Comparison of ENCODE assay signal across 10 cellular contexts in the genomic region with DNA sequence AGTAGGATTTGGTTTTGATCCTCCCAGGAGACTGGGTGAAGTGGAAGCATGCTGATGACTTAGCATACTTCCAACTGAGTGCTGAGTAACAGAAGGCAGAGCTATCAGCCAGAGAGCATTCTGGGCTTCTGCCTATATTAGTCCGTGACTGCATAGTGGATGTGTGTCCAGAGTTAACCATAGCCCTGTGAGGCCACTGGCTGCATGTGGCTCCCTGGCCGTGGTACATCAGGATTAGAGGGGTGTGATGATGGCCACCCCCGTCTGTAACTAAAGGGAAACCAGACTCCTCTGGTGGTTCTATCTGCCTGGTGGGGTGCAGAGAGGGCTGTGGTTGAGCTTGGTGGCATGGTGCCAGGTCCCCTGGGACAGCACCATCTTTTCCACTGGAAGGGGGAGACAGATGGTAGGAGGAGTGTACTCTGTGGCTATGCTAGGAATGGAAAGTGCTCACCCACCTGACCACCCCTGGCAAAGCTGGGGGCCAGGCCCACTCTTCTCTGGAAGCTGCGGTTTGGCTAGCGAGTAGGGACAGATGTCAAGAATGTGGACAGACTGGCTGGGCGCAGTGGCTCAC. TPM values are rescaled to one million over a fixed set of nuclear protein-coding genes. Genes with fewer than 3 reads are reported as not detected.
DNase-seq lines count a peak whose midpoint lies in the region; ATAC-seq lines count a peak whose summit lies in the region.
"Had no signal": no experiment of that assay in that cellular context is flagged by ENCODE, and none has a peak within 500 bp of the region (broad histone marks: within the 10 kb centered on the region; RNA-seq: fewer than 3 reads in every experiment).

No MANE protein-coding gene starts in this region.

- no peak for ATAC-seq in GM19395 (IDR thresholded peaks at IDR 0.05; ENCODE audit: unreplicated experiment)
- ATAC-seq: GM12878 had no signal

- H3K9ac ChIP-seq in skeletal muscle satellite cell (ENCODE audit: low read depth, low read length) = no peak overlapping the region

- no peak overlapping the region for H3K4me3 ChIP-seq in skeletal muscle satellite cell (ENCODE audit: low read length)
- H3K4me3 ChIP-seq: GM12878 had no signal

- peak overlapping the region; percentile 8 for H3K4me2 ChIP-seq in skeletal muscle satellite cell (ENCODE audit: low read length)

- H3K27me3 ChIP-seq in skeletal muscle satellite cell (ENCODE audit: control insufficient read depth, insufficient read depth, low read length) = peaks cover 15% of the 10 kb centered on the region

- no peaks in the 10 kb centered on the region for H3K36me3 ChIP-seq in skeletal muscle satellite cell (ENCODE audit: insufficient read depth, low read length)

- DNase-seq in GM03348 (ENCODE audit: low spot score) (peak; percentile 88), NCI-H2171 treated with DMSO at 0.1 percent for 48 hours (lab: John Stamatoyannopoulos, UW) (peak; percentile 99), dedifferentiated amniotic fluid mesenchymal stem cell (ENCODE audit: extremely low spot score) (peak; percentile 71), amniotic stem cell (lab: John Stamatoyannopoulos, UW) (no peak)
- no peak for DNase-seq in activated CD4-positive, alpha-beta T cell treated with anti-CD3 and anti-CD28 coated beads, Interleukin-2, amount 50 U/mL, for 48 hours

- H3K9me3 ChIP-seq in skeletal muscle satellite cell (replicated peaks; ENCODE audit: low read length) = no peaks in the 10 kb centered on the region

- H3K4me1 ChIP-seq in skeletal muscle satellite cell (ENCODE audit: control insufficient read depth, insufficient read depth, low read length) = peaks cover 8% of the 10 kb centered on the region

RNA-seq across cellular contexts. Expression of a gene that starts 27.4 kb away (rescaled TPM):
- total RNA-seq in skeletal muscle satellite cell (2012; rRNA removed) = 19.0 and 19.9 TPM in 2 replicates

RNA-seq across cellular contexts. Expression of a gene that starts 36.1 kb away (rescaled TPM):
- total RNA-seq in skeletal muscle satellite cell (2012; rRNA removed) = not detected in 2 replicates
- total RNA-seq: activated CD8-positive, alpha-beta memory T cell treated with anti-CD3 and anti-CD28 coated beads for 36 hours; GM12878; pulmonary artery endothelial cell had no signal

Comparison
In these comparisons a context has a peak if more than half of its experiments do, and no peak if none do; other contexts are left out.
1. DNase-seq: peak in GM03348 (single experiment), NCI-H2171 treated with DMSO at 0.1 percent for 48 hours (single experiment) and dedifferentiated amniotic fluid mesenchymal stem cell (single experiment); none in amniotic stem cell (single experiment) and activated CD4-positive, alpha-beta T cell treated with anti-CD3 and anti-CD28 coated beads, Interleukin-2, amount 50 U/mL, for 48 hours (0 of 2).